ENCODE assay signal across 14 cellular contexts in genomic region chr19:45881909-45882528, GRCh38. TPM values are rescaled to one million over a fixed set of nuclear protein-coding genes. Genes with fewer than 3 reads are reported as not detected.
DNase-seq lines count a peak whose midpoint lies in the region; ATAC-seq and TF ChIP-seq lines count a peak whose summit lies in the region.
"Had no signal": no experiment of that assay in that cellular context is flagged by ENCODE, and none has a peak within 500 bp of the region (broad histone marks: within the 10 kb centered on the region; RNA-seq: fewer than 3 reads in every experiment).

No MANE protein-coding gene starts in this region.

- H3K4me3 Mint-ChIP-seq in T-cell = peak overlapping the region in 1 of 3 donors; percentile 15

- DNase-seq in HuH-7 (ENCODE audit: low spot score) = peak; percentile 84
- no peak for DNase-seq in coronary artery (ENCODE audit: low spot score)
- peak; percentile 69 to 81 (median 76) for DNase-seq in mucosa of descending colon
- DNase-seq in SHP77 treated with DMSO at 0.1 percent for 48 hours (lab: John Stamatoyannopoulos, UW) = no peak
- no peak for DNase-seq in T-cell
- DNase-seq in amniotic stem cell (lab: John Stamatoyannopoulos, UW) = no peak
- DNase-seq: brain microvascular endothelial cell; stimulated activated CD4-positive, alpha-beta T cell treated with anti-CD3 and anti-CD28 coated beads, Interleukin-1b, Interleukin-23, amount 100 ng/mL, for 48 hours had no signal

- no peaks in the 10 kb centered on the region for H3K9me3 ChIP-seq in mucosa of descending colon

- ATAC-seq in mucosa of descending colon (peak; percentile 37), GM18870 (IDR thresholded peaks at IDR 0.05; ENCODE audit: unreplicated experiment) (no peak), T-cell (replicated peaks in 1 of 4) (no peak)

- H3K36me3 Mint-ChIP-seq in T-cell = no peaks in the 10 kb centered on the region

- H3K27ac Mint-ChIP-seq in T-cell = no peak overlapping the region
- H3K27ac Mint-ChIP-seq: CD4-positive, CD25-positive, alpha-beta regulatory T cell had no signal

- H3K27me3 Mint-ChIP-seq in T-cell = peaks cover 7 to 16% of the 10 kb centered on the region in 2 donors

- H3K36me3 ChIP-seq in mucosa of descending colon (ENCODE audit: low read depth) = no peaks in the 10 kb centered on the region
- H3K36me3 ChIP-seq: brain microvascular endothelial cell had no signal

- H3K4me1 Mint-ChIP-seq in T-cell = peaks cover 26 to 42% (median 30%) of the 10 kb centered on the region in 3 donors

- no peaks in the 10 kb centered on the region for H3K9me3 Mint-ChIP-seq in T-cell
- H3K9me3 Mint-ChIP-seq: CD4-positive, CD25-positive, alpha-beta regulatory T cell had no signal

- no peak for TF ChIP-seq CTCF in C4-2B (conservative IDR thresholded peaks at IDR 0.05)
- TF ChIP-seq CTCF in coronary artery (IDR thresholded peaks at IDR 0.05) = no peak
- no peak for TF ChIP-seq CTCF in mucosa of descending colon (IDR thresholded peaks at IDR 0.05)

- CTCF ChIA-PET in T-cell (lab: Charles Lee) = interaction anchor here (0.6 to 1.5 kb wide), 4 partner anchors 14 to 113 kb away, joined by 3 to 7 read pairs (median 5); partner anchors contain the start of genes SIX5 (in 1 of the 2) and SYMPK (in 1 of the 2)

- POLR2A ChIA-PET in T-cell (lab: Charles Lee) = interaction anchor here in 1 of 2 donors (0.5 kb wide), 1 partner anchor 378 kb away, joined by 3 read pairs; no protein-coding TSS in a partner anchor

- H3K4me1 ChIP-seq in mucosa of descending colon (ENCODE audit: low read depth) = peaks cover 65% of the 10 kb centered on the region

- H3K27ac ChIP-seq in C4-2B (peak overlapping the region; percentile 89; the same call in 1 of the 2 replicates), coronary artery (no peak overlapping the region)
- H3K27ac ChIP-seq: brain microvascular endothelial cell had no signal

- H3K4me3 ChIP-seq in coronary artery = peak overlapping the region; percentile 26
- H3K4me3 ChIP-seq in mucosa of descending colon = no peak overlapping the region

- intact Hi-C loops in mucosa of descending colon (cut with DNase I, micrococcal nuclease) = no loop called here

RNA-seq across cellular contexts. Expression of gene IRF2BP1, which starts 3.9 kb away (rescaled TPM):
- total RNA-seq in mucosa of descending colon (10 to 100 TPM; 19.0 to 33.7 (median 19.8) TPM), T-cell (10 to 100 TPM; 22.7 to 42.3 (median 38.0) TPM)

RNA-seq across cellular contexts. Expression of gene FOXA3, which starts 17.9 kb away (rescaled TPM):
- total RNA-seq in mucosa of descending colon (10 to 100 TPM; 14.1 to 33.7 (median 32.9) TPM), T-cell (under 1 TPM in 1 of 5 donors, not detected in 4; 0.16 TPM)
- total RNA-seq: CD4-positive, CD25-positive, alpha-beta regulatory T cell; mononuclear cell; T-helper 1 cell treated with Interleukin-12 subunit alpha and Interleukin-12 subunit beta and Interleukin-4 antibody, amounts not matched to agents 30 ng/mL and 1 ng/mL, for 36 hours; temporal lobe had no signal

RNA-seq across cellular contexts. Expression of gene SYMPK, which starts 19.1 kb away (rescaled TPM):
- total RNA-seq in mucosa of descending colon = 10 to 100 TPM; 61.1 to 67.4 (median 65.9) TPM
- total RNA-seq in T-cell = 100 to 1,000 TPM in 1 of 5 donors, 10 to 100 TPM in 4; 89.7 to 102 (median 94.7) TPM

RNA-seq across cellular contexts. Expression of gene MYPOP, which starts 20.4 kb away (rescaled TPM):
- total RNA-seq in mucosa of descending colon = 10 to 100 TPM in 2 of 3 donors, 1 to 10 TPM in 1; 9.2 to 13.7 (median 10.2) TPM
- total RNA-seq in T-cell = 10 to 100 TPM in 3 of 5 donors, 1 to 10 TPM in 2; 7.3 to 17.5 (median 16.9) TPM

RNA-seq across cellular contexts. Expression of gene NANOS2, which starts 32.6 kb away (rescaled TPM):
- total RNA-seq in mucosa of descending colon (not detected), T-cell (not detected)
- total RNA-seq: CD4-positive, CD25-positive, alpha-beta regulatory T cell; mononuclear cell; T-helper 1 cell treated with Interleukin-12 subunit alpha and Interleukin-12 subunit beta and Interleukin-4 antibody, amounts not matched to agents 30 ng/mL and 1 ng/mL, for 36 hours; temporal lobe had no signal

Comparison
In these comparisons a context has a peak if more than half of its experiments do, and no peak if none do; other contexts are left out.
1. DNase-seq: peak in HuH-7 (single experiment) and mucosa of descending colon (3 of 3); none in coronary artery (single experiment), SHP77 treated with DMSO at 0.1 percent for 48 hours (single experiment), T-cell (0 of 34) and amniotic stem cell (single experiment).
2. RNA of gene FOXA3, which starts 17.9 kb away (total RNA-seq): 14.1 to 33.7 TPM in mucosa of descending colon; 0.16 TPM in T-cell; every median in the first group is over 10 times any median in the second.